8 cellular contexts compared by ENCODE assay signal in genomic region chr9:37592108-37592951, GRCh38. TPM values are rescaled to one million over a fixed set of nuclear protein-coding genes. Genes with fewer than 3 reads are reported as not detected.
DNase-seq lines count a peak whose midpoint lies in the region; ATAC-seq and TF ChIP-seq lines count a peak whose summit lies in the region.

Gene TOMM5, minus strand, starts transcription at chr9:37592597. Its CDS starts 65 bp downstream, at chr9:37592532.

- no peaks in the 10 kb centered on the region for H3K9me3 ChIP-seq in SK-N-SH
- H3K9me3 ChIP-seq in suprapubic skin: no peaks in the 10 kb centered on the region

- H3K4me3 ChIP-seq in GM06990 (replicated peaks; ENCODE audit: low read depth, low read length) (peak within 1 kb of the TSS; percentile 87), SK-N-SH (ENCODE audit: low read depth in 2 of 2, low read length in 1 of 2) (peak within 1 kb of the TSS; percentile 85 to 88), suprapubic skin (peak within 1 kb of the TSS; percentile 70)

- DNase-seq in GM06990 (ENCODE audit: extremely low read depth, insufficient read length): peak; percentile 91
- DNase-seq in NCI-H1048 (lab: John Stamatoyannopoulos, UW): peak; percentile 56
- peak; percentile 88 for DNase-seq in SK-N-SH
- DNase-seq in activated naive CD4-positive, alpha-beta T cell treated with anti-CD3 and anti-CD28 coated beads, Interleukin-2, amount 50 U/mL, for 16 hours: peak; percentile 92
- peak; percentile 91 for DNase-seq in globus pallidus (ENCODE audit: low spot score)
- peak in 55 of 56 donors; percentile 67 to 96 (median 90) for DNase-seq in nucleus accumbens (lab: John Stamatoyannopoulos, UW)
- DNase-seq in suprapubic skin (ENCODE audit: low spot score in 2 of 2): peak; percentile 96 to 97

- CTCF ChIA-PET in SK-N-SH (lab: Yijun Ruan, JAX): interaction anchor here (0.7 to 5.5 kb wide), 14 partner anchors 9 to 321 kb away, joined by 3 to 39 read pairs (median 4); partner anchors contain the start of genes DCAF10, EXOSC3, FBXO10 and POLR1E

- peaks cover 3% of the 10 kb centered on the region for H3K36me3 ChIP-seq in GM06990 (ENCODE audit: control insufficient read depth, insufficient read depth, low read length)
- H3K36me3 ChIP-seq in SK-N-SH (replicated peaks in 1 of 2; ENCODE audit: control insufficient read depth in 1 of 2, insufficient read depth in 2 of 2, low read length in 1 of 2): peaks cover 20 to 26% of the 10 kb centered on the region in 2 experiments
- H3K36me3 ChIP-seq in suprapubic skin: peaks cover 14% of the 10 kb centered on the region

- TF ChIP-seq EP300 in SK-N-SH (IDR thresholded peaks at IDR 0.05; ENCODE audit: borderline replicate concordance in 1 of 2, low read depth in 1 of 2, low read length in 1 of 2) (no peak), suprapubic skin (IDR thresholded peaks at IDR 0.05) (no peak)

- H3K4me1 ChIP-seq in SK-N-SH (ENCODE audit: control insufficient read depth in 1 of 2, insufficient read depth in 2 of 2, low read depth in 1 of 2, low read length in 1 of 2) (peaks cover 9 to 14% of the 10 kb centered on the region in 2 experiments; a peak in 3 of 4 replicates), suprapubic skin (peaks cover 36% of the 10 kb centered on the region)

- H3K27me3 ChIP-seq in GM06990 (replicated peaks; ENCODE audit: control insufficient read depth, insufficient read depth, low read length): 0 out of 2 replicates have a peak, but pooled peaks cover 1% of the 10 kb centered on the region
- H3K27me3 ChIP-seq in SK-N-SH (ENCODE audit: insufficient read depth): no peaks in the 10 kb centered on the region
- H3K27me3 ChIP-seq in suprapubic skin: no peaks in the 10 kb centered on the region

- POLR2A ChIA-PET in SK-N-SH (lab: Yijun Ruan, JAX): interaction anchor here (0.6 to 1.7 kb wide), 10 partner anchors 9 to 209 kb away, joined by 3 to 20 read pairs (median 4); partner anchors contain the start of genes DCAF10, EXOSC3, FBXO10 and POLR1E

- no peak for TF ChIP-seq RAD21 in SK-N-SH (IDR thresholded peaks at IDR 0.05; ENCODE audit: low read length)

- H3K27ac ChIP-seq in SK-N-SH (ENCODE audit: low read depth in 2 of 2, low read length in 1 of 2) (peak within 1 kb of the TSS; percentile 85 to 88), suprapubic skin (peak within 1 kb of the TSS; percentile 78)

- H2AFZ ChIP-seq in SK-N-SH (ENCODE audit: low read depth): peak within 1 kb of the TSS; percentile 94

- no peaks in the 10 kb centered on the region for H3K9me2 ChIP-seq in SK-N-SH

- 1% methylated on average over 33 of the region's 72 CpGs for WGBS in SK-N-SH (ENCODE audit: low lambda C conversion rate)
- WGBS in suprapubic skin: under 1% methylated on average over 43 of the region's 72 CpGs

- H3K4me2 ChIP-seq in SK-N-SH: peak within 1 kb of the TSS; percentile 82

- no peak for TF ChIP-seq CTCF in GM06990 (IDR thresholded peaks at IDR 0.05; ENCODE audit: insufficient read depth, low read length, poor library complexity, severe bottlenecking)
- TF ChIP-seq CTCF in SK-N-SH (IDR thresholded peaks at IDR 0.05): no peak
- no peak for TF ChIP-seq CTCF in suprapubic skin (IDR thresholded peaks at IDR 0.05)

- peak within 1 kb of the TSS; percentile 96 for H3K9ac ChIP-seq in SK-N-SH

- H4K20me1 ChIP-seq in SK-N-SH (ENCODE audit: insufficient read depth): peaks cover 21% of the 10 kb centered on the region

- peak in 1 of 2 donors; percentile 80 for TF ChIP-seq POLR2A in suprapubic skin (IDR thresholded peaks at IDR 0.05)

- peak; percentile 90 for ATAC-seq in HG02588 (IDR thresholded peaks at IDR 0.05; ENCODE audit: unreplicated experiment)

- peaks cover 6% of the 10 kb centered on the region for H3F3A ChIP-seq in SK-N-SH (replicated peaks; ENCODE audit: insufficient read depth)

- H3K79me2 ChIP-seq in SK-N-SH (ENCODE audit: insufficient read depth): peaks cover 53% of the 10 kb centered on the region

TF ChIP-seq in SK-N-SH, 30 proteins besides CTCF, POLR2A, EP300 and RAD21 (continues in another document):
- peak; percentile 93 for TF ChIP-seq GABPA (IDR thresholded peaks at IDR 0.05; ENCODE audit: low read depth)
- TF ChIP-seq IRF3 (IDR thresholded peaks at IDR 0.05; ENCODE audit: low read depth, low read length): no peak
- peak; percentile 32; the same call in 1 of the 2 replicates for TF ChIP-seq TCF12 (IDR thresholded peaks at IDR 0.05)
- TF ChIP-seq MXI1 (IDR thresholded peaks at IDR 0.05; ENCODE audit: low read depth, low read length): peak; percentile 79
- no peak for TF ChIP-seq TEAD4 (IDR thresholded peaks at IDR 0.05; ENCODE audit: borderline replicate concordance, insufficient read depth)
- TF ChIP-seq REST (IDR thresholded peaks at IDR 0.05; ENCODE audit: low read depth, low read length): peak; percentile 73
- peak; percentile 95 for TF ChIP-seq POLR2AphosphoS5 (IDR thresholded peaks at IDR 0.05; ENCODE audit: low read depth, low read length)
- peak; percentile 73 for TF ChIP-seq PBX3 (IDR thresholded peaks at IDR 0.05)
- TF ChIP-seq EZH2phosphoT487 (IDR thresholded peaks at IDR 0.05; ENCODE audit: borderline replicate concordance, low read depth): no peak
- no peak for TF ChIP-seq GATA2 (CRISPR knock-in tag; IDR thresholded peaks at IDR 0.05)
- peak; percentile 65 for TF ChIP-seq CHD2 (IDR thresholded peaks at IDR 0.05; ENCODE audit: low read length, partially characterized antibody)
- TF ChIP-seq SIN3A (IDR thresholded peaks at IDR 0.05; ENCODE audit: borderline replicate concordance, low read depth, low read length): peak; percentile 82
- TF ChIP-seq FOXJ3 (CRISPR knock-in tag; IDR thresholded peaks at IDR 0.05): peak; percentile 62; the same call in 1 of the 2 replicates
- TF ChIP-seq ELF1 (IDR thresholded peaks at IDR 0.05): peak; percentile 84
- TF ChIP-seq YY1 (IDR thresholded peaks at IDR 0.05; ENCODE audit: low read depth): 0 out of 2 replicates have a peak, but pooled peaks have one; percentile 2
- TF ChIP-seq ZBTB33 (IDR thresholded peaks at IDR 0.05; ENCODE audit: borderline replicate concordance, low read depth): no peak

RNA-seq across cellular contexts. Expression of gene TOMM5, which starts in this region (rescaled TPM):
- polyA plus RNA-seq in SK-N-SH (2012; rRNA removed): 215 and 255 TPM in 2 replicates
- 285 and 368 TPM in 2 replicates for polyA plus RNA-seq in SK-N-SH (2012; cell fraction: cytosol; rRNA removed)
- 62.1 and 68.8 TPM in 2 replicates for polyA plus RNA-seq in SK-N-SH (2012; cell fraction: nucleus; rRNA removed)
- total RNA-seq in suprapubic skin: 10 to 100 TPM; 44.3 to 82.1 (median 76.0) TPM

Comparison
In these comparisons a context has a peak if more than half of its experiments do, and no peak if none do; other contexts are left out.
1. Peak in every context shown above with its lines: DNase-seq, ATAC-seq, H3K4me3 ChIP-seq and H3K27ac ChIP-seq.